In the genomic region with DNA sequence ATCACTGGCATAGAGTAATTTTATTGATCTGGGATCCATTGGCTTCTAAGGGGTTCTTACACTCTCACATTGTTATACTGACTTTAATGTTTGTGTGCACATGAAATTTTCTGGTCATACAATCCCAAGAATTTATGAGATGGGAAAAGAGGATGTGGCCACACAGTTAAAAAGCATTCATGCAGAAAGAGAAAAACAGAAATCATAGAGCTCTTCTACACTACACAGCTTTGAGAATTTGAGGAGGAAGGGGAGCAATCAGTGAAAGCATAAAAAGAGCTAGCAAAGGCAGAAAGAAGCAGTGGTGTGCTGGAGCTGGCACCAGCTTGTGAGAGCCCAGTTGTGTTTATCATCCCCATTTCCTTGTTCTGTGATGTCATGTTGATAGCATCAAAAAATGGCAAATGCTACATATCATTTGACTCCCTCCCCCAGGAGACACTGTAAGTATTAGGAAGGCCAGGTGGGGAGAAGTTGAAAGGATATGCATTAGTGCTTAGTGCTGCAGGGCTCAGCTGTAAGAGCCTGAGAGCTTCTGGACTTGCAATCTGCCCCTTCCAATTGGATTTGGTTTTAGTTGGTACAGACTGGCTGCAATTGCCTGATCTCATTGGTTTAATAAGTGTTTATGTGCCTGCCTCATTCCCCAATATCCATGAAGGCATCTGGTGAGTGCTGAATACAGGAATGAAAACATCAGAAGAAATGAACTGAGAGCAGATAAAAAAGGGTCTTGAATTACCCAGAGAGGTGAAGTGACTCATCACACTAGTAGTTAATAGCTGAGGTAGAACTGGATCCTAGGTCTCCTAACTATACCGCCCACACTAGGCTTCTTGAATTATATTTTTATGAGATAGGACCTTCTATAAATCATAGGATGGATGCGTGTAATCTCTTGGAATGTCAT, we compare ENCODE assay signal across 2 cellular contexts.
A peak's percentile ranks its signal among the peaks of the same experiment; 100 is the strongest.
TF ChIP-seq lines count a peak whose summit lies in the region.

No MANE protein-coding gene starts in this region.

TF ChIP-seq in IMR-90, 13 proteins besides CTCF, POLR2A, EP300 and RAD21:
- TF ChIP-seq MAFK (IDR thresholded peaks at IDR 0.05; ENCODE audit: low read depth, low read length) = no peak
- TF ChIP-seq, protein P1, sequence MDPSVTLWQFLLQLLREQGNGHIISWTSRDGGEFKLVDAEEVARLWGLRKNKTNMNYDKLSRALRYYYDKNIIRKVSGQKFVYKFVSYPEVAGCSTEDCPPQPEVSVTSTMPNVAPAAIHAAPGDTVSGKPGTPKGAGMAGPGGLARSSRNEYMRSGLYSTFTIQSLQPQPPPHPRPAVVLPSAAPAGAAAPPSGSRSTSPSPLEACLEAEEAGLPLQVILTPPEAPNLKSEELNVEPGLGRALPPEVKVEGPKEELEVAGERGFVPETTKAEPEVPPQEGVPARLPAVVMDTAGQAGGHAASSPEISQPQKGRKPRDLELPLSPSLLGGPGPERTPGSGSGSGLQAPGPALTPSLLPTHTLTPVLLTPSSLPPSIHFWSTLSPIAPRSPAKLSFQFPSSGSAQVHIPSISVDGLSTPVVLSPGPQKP (IDR thresholded peaks at IDR 0.05; ENCODE audit: borderline replicate concordance, low read depth, low read length) = no peak
- TF ChIP-seq BHLHE40 (IDR thresholded peaks at IDR 0.05; ENCODE audit: low read depth, low read length) = no peak
- 0 out of 2 replicates have a peak, but pooled peaks have one; percentile 3 for TF ChIP-seq FOS (IDR thresholded peaks at IDR 0.05; ENCODE audit: low read depth, low read length)
TF ChIP-seq in IMR-90: peak in this region for 1.

TF ChIP-seq in HEK293T, 16 proteins besides CTCF, POLR2A, EP300 and RAD21:
- no peak for TF ChIP-seq ELF4 (IDR thresholded peaks at IDR 0.05)
TF ChIP-seq in HEK293T: peak in this region for 0.
